In the genomic region with DNA sequence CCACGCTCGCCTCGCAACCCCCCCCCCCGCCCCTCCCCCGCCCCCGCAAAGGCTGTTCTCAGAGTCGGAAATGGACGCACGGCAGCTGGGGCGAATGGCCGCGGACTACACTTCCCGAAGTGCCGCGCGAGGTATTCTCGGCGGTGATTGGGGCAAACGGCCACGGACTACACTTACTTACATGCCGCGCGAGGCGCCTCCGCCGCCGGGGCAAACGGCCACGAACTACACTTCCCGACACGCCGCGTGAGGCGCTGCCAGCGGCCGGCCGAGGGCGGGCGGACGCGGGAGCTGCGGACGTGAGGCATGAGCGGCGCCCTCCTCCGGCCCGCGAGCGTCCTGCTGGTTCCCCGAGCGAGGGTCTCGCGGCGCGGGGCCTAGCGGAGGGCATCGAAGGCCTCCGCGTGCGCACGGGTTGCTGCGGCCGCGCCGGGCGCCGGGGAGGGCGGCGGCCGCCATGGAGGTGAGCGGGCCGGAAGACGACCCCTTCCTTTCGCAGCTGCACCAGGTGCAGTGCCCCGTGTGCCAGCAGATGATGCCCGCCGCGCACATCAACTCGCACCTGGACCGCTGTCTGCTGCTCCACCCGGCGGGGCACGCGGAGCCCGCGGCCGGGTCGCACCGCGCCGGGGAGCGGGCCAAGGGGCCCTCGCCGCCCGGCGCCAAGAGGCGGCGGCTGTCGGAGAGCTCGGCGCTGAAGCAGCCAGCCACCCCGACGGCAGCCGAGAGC, we compare ENCODE assay signal across 8 cellular contexts. TPM values are rescaled to one million over a fixed set of nuclear protein-coding genes. Genes with fewer than 3 reads are reported as not detected.
A peak's percentile ranks its signal among the peaks of the same experiment; 100 is the strongest.
DNase-seq lines count a peak whose midpoint lies in the region; ATAC-seq and TF ChIP-seq lines count a peak whose summit lies in the region.

A gene (plus strand): TSS at position 228 of the 730 bp plus-strand sequence. CDS start 230 bp downstream, at position 458.

- peak within 1 kb of the TSS; percentile 93 for H3K4me3 Mint-ChIP-seq in activated T-cell treated with anti-CD3 and anti-CD28 coated beads, Interleukin-2, amount 50 U/mL, for 4 hours

- DNase-seq in DMS53 (lab: John Stamatoyannopoulos, UW): peak; percentile 99
- peak; percentile 96 for DNase-seq in KG1 (lab: John Stamatoyannopoulos, UW)
- DNase-seq in activated T-cell treated with anti-CD3 and anti-CD28 coated beads, Interleukin-2, amount 50 U/mL, for 4 hours: peak; percentile 93
- DNase-seq in stimulated activated CD8-positive, alpha-beta memory T cell treated with anti-CD3 and anti-CD28 coated beads, Interleukin-7, amount 100 ng/mL, for 4 hours (ENCODE audit: low read depth in 2 of 2): peak; percentile 95 to 97

- no peaks in the 10 kb centered on the region for H3K27me3 Mint-ChIP-seq in activated T-cell treated with anti-CD3 and anti-CD28 coated beads, Interleukin-2, amount 50 U/mL, for 4 hours (ENCODE audit: low read depth)

- H3K27ac ChIP-seq in muscle layer of duodenum (ENCODE audit: low read length): peak within 1 kb of the TSS; percentile 96

- H3K4me1 ChIP-seq in muscle layer of duodenum (ENCODE audit: control insufficient read depth in 1 of 2, insufficient read depth in 2 of 2, low read length in 2 of 2): peaks cover 16 to 29% of the 10 kb centered on the region in 2 donors

- peaks cover 9% of the 10 kb centered on the region for H3K36me3 Mint-ChIP-seq in activated T-cell treated with anti-CD3 and anti-CD28 coated beads, Interleukin-2, amount 50 U/mL, for 4 hours (ENCODE audit: insufficient read depth)

- H3K4me3 ChIP-seq in muscle layer of duodenum (ENCODE audit: low read depth in 1 of 2, low read length in 2 of 2): peak within 1 kb of the TSS; percentile 81 to 82

- H3K36me3 ChIP-seq in muscle layer of duodenum (ENCODE audit: control insufficient read depth in 1 of 2, insufficient read depth in 2 of 2, low read length in 2 of 2): no peaks in the 10 kb centered on the region

- no peaks in the 10 kb centered on the region for H3K9me3 Mint-ChIP-seq in activated T-cell treated with anti-CD3 and anti-CD28 coated beads, Interleukin-2, amount 50 U/mL, for 4 hours

- no peaks in the 10 kb centered on the region for H3K27me3 ChIP-seq in muscle layer of duodenum (ENCODE audit: low read depth, low read length)

- ATAC-seq in GM21723 (IDR thresholded peaks at IDR 0.05; ENCODE audit: unreplicated experiment) (peak; percentile 90), esophagus mucosa (peak; percentile 94)
- ATAC-seq in activated T-cell treated with anti-CD3 and anti-CD28 coated beads, Interleukin-2, amount 50 U/mL, for 4 hours: peak; percentile 91 to 93

- H3K4me1 Mint-ChIP-seq in activated T-cell treated with anti-CD3 and anti-CD28 coated beads, Interleukin-2, amount 50 U/mL, for 4 hours (ENCODE audit: low read depth): peaks cover 46% of the 10 kb centered on the region

- H3K9me3 ChIP-seq in muscle layer of duodenum (ENCODE audit: control insufficient read depth in 1 of 2, low read length in 2 of 2): no peaks in the 10 kb centered on the region

TF ChIP-seq in PFSK-1, 5 proteins besides CTCF, POLR2A, EP300 and RAD21:
- 0 out of 2 replicates have a peak, but pooled peaks have one; percentile 61 for TF ChIP-seq POLR2AphosphoS5 (IDR thresholded peaks at IDR 0.05; ENCODE audit: low read depth, low read length)
- peak; percentile 75; the same call in 1 of the 2 replicates for TF ChIP-seq SIN3A (IDR thresholded peaks at IDR 0.05; ENCODE audit: borderline replicate concordance, insufficient read depth, low read length)
- peak; percentile 41; the same call in 1 of the 2 replicates for TF ChIP-seq TAF1 (IDR thresholded peaks at IDR 0.05; ENCODE audit: borderline replicate concordance, insufficient read depth, low read length)
- TF ChIP-seq FOXP2 (optimal IDR thresholded peaks at IDR 0.05; ENCODE audit: borderline replicate concordance, extremely low read depth, extremely low read length, insufficient read depth): peak; percentile 83
- TF ChIP-seq, protein P1, sequence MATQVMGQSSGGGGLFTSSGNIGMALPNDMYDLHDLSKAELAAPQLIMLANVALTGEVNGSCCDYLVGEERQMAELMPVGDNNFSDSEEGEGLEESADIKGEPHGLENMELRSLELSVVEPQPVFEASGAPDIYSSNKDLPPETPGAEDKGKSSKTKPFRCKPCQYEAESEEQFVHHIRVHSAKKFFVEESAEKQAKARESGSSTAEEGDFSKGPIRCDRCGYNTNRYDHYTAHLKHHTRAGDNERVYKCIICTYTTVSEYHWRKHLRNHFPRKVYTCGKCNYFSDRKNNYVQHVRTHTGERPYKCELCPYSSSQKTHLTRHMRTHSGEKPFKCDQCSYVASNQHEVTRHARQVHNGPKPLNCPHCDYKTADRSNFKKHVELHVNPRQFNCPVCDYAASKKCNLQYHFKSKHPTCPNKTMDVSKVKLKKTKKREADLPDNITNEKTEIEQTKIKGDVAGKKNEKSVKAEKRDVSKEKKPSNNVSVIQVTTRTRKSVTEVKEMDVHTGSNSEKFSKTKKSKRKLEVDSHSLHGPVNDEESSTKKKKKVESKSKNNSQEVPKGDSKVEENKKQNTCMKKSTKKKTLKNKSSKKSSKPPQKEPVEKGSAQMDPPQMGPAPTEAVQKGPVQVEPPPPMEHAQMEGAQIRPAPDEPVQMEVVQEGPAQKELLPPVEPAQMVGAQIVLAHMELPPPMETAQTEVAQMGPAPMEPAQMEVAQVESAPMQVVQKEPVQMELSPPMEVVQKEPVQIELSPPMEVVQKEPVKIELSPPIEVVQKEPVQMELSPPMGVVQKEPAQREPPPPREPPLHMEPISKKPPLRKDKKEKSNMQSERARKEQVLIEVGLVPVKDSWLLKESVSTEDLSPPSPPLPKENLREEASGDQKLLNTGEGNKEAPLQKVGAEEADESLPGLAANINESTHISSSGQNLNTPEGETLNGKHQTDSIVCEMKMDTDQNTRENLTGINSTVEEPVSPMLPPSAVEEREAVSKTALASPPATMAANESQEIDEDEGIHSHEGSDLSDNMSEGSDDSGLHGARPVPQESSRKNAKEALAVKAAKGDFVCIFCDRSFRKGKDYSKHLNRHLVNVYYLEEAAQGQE (IDR thresholded peaks at IDR 0.05; ENCODE audit: insufficient read depth in 1 of 2, low read depth in 2 of 2, low read length in 2 of 2): peak; percentile 29 to 34; a peak in 1 of 4 replicates

RNA-seq across cellular contexts. Expression of the gene that starts here (rescaled TPM):
- polyA plus RNA-seq in PFSK-1 (2012; ENCODE audit: insufficient read length, low read depth): 72.0 TPM
- total RNA-seq in activated T-cell treated with anti-CD3 and anti-CD28 coated beads, Interleukin-2, amount 50 U/mL, for 4 hours: 10 to 100 TPM; 44.1 to 52.1 (median 49.0) TPM
- 41.2 TPM for total RNA-seq in esophagus mucosa

Comparison
In these comparisons a context has a peak if more than half of its experiments do, and no peak if none do; other contexts are left out.
1. Peak in every context shown above with its lines: DNase-seq, ATAC-seq, H3K4me3 ChIP-seq and H3K27ac ChIP-seq.